18 cellular contexts compared by ENCODE assay signal in the genomic region with DNA sequence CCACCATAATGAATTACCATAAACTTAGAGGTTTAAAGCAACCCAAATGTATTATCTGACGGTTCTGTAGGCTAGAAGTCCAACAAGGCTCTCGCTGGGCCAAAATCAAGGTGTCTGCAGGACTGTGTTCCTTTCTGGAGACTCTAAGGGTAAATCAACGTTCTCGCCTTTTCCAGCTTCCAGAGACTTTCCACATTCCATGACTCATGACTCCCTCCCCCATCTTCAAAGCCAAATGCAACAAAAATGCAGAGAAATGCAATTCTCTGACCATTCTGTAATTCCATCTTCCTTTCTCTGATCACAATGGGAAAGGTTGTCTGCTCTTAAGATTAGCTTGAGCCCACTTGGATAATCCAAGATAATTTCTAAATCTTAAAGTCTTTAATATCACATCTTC.
"Had no signal": no experiment of that assay in that cellular context is flagged by ENCODE, and none has a peak within 500 bp of the region (broad histone marks: within the 10 kb centered on the region; RNA-seq: fewer than 3 reads in every experiment).

No MANE protein-coding gene starts in this region.

- H3K36me3 ChIP-seq: adrenal gland, left lung, neutrophil, tibial artery had no signal

- H3K27me3 Mint-ChIP-seq: activated CD4-positive, alpha-beta memory T cell treated with anti-CD3 and anti-CD28 coated beads for 36 hours; activated CD4-positive, alpha-beta T cell treated with anti-CD3 and anti-CD28 coated beads for 36 hours; activated T-cell treated with anti-CD3 and anti-CD28 coated beads, Interleukin-2, amount 50 U/mL, for 24 hours; dendritic cell treated with granulocyte-macrophage colony-stimulating factor and Interleukin-4, amounts not matched to agents 40 ng/mL and 50 ng/mL, for 4 days; memory B cell; stimulated activated memory B cell treated with anti-CD40 and anti-IgM and Interleukin-4, amounts not matched to agents 10 μg/mL and 1 μg/mL and 100 μg/mL, for 72 hours; T-helper 17 cell had no signal

- ATAC-seq: activated CD4-positive, alpha-beta T cell treated with anti-CD3 and anti-CD28 coated beads for 36 hours; left lung; natural killer cell; SK-N-SH treated with all-trans-retinoic acid at 6 μM for 48 hours; stimulated activated memory B cell treated with anti-CD40 and anti-IgM and Interleukin-4, amounts not matched to agents 10 μg/mL and 1 μg/mL and 100 μg/mL, for 72 hours; T-helper 17 cell had no signal

- H3K27ac Mint-ChIP-seq: activated CD4-positive, alpha-beta memory T cell treated with anti-CD3 and anti-CD28 coated beads for 36 hours; activated CD4-positive, alpha-beta T cell treated with anti-CD3 and anti-CD28 coated beads for 36 hours; activated T-cell treated with anti-CD3 and anti-CD28 coated beads, Interleukin-2, amount 50 U/mL, for 24 hours; dendritic cell treated with granulocyte-macrophage colony-stimulating factor and Interleukin-4, amounts not matched to agents 40 ng/mL and 50 ng/mL, for 4 days; memory B cell; stimulated activated memory B cell treated with anti-CD40 and anti-IgM and Interleukin-4, amounts not matched to agents 10 μg/mL and 1 μg/mL and 100 μg/mL, for 72 hours; T-helper 17 cell had no signal

- H3K9me3 ChIP-seq: adrenal gland, neutrophil had no signal

- H3K4me1 ChIP-seq: adrenal gland, left lung had no signal

- H3K4me3 ChIP-seq: adrenal gland, left lung, tibial artery had no signal

- H3K27me3 ChIP-seq: adrenal gland, left lung, neutrophil, tibial artery had no signal

- H3K4me1 Mint-ChIP-seq: activated CD4-positive, alpha-beta T cell treated with anti-CD3 and anti-CD28 coated beads for 36 hours; memory B cell; stimulated activated memory B cell treated with anti-CD40 and anti-IgM and Interleukin-4, amounts not matched to agents 10 μg/mL and 1 μg/mL and 100 μg/mL, for 72 hours; T-helper 17 cell had no signal

- DNase-seq: activated CD4-positive, alpha-beta memory T cell treated with anti-CD3 and anti-CD28 coated beads for 36 hours; activated CD4-positive, alpha-beta T cell treated with anti-CD3 and anti-CD28 coated beads for 36 hours; activated effector memory CD4-positive, alpha-beta T cell treated with Interleukin-2 at 50 U/mL for 16 hours; activated naive CD4-positive, alpha-beta T cell treated with anti-CD3 and anti-CD28 coated beads, Interleukin-2, amount 50 U/mL, for 16 hours; activated T-cell treated with anti-CD3 and anti-CD28 coated beads, Interleukin-2, amount 50 U/mL, for 24 hours; adrenal gland; cerebellar nuclear complex; effector memory CD4-positive, alpha-beta T cell; left lung; natural killer cell; T-helper 17 cell; tibial artery had no signal

- H3K27ac ChIP-seq: adrenal gland, epithelial cell of prostate, left lung, neutrophil had no signal

- H3K4me3 Mint-ChIP-seq: activated CD4-positive, alpha-beta memory T cell treated with anti-CD3 and anti-CD28 coated beads for 36 hours; activated CD4-positive, alpha-beta T cell treated with anti-CD3 and anti-CD28 coated beads for 36 hours; activated T-cell treated with anti-CD3 and anti-CD28 coated beads, Interleukin-2, amount 50 U/mL, for 24 hours; dendritic cell treated with granulocyte-macrophage colony-stimulating factor and Interleukin-4, amounts not matched to agents 40 ng/mL and 50 ng/mL, for 4 days; memory B cell; natural killer cell; stimulated activated memory B cell treated with anti-CD40 and anti-IgM and Interleukin-4, amounts not matched to agents 10 μg/mL and 1 μg/mL and 100 μg/mL, for 72 hours; T-helper 17 cell had no signal
